Comparison of ENCODE assay signal across 22 cellular contexts in genomic region chr5:76571595-76571994, GRCh38. TPM values are rescaled to one million over a fixed set of nuclear protein-coding genes. Genes with fewer than 3 reads are reported as not detected.
A peak's percentile ranks its signal among the peaks of the same experiment; 100 is the strongest.
DNase-seq lines count a peak whose midpoint lies in the region; ATAC-seq, FAIRE-seq and TF ChIP-seq lines count a peak whose summit lies in the region.
"Had no signal": no experiment of that assay in that cellular context is flagged by ENCODE, and none has a peak within 500 bp of the region (broad histone marks: within the 10 kb centered on the region; RNA-seq: fewer than 3 reads in every experiment).

No MANE protein-coding gene starts in this region.

- no peaks in the 10 kb centered on the region for H3K36me3 Mint-ChIP-seq in osteocyte (ENCODE audit: unreplicated experiment)

- in situ Hi-C loops in GM12878 (cut with MboI): no loop called here

- no peaks in the 10 kb centered on the region for H3K9me3 Mint-ChIP-seq in osteocyte (ENCODE audit: unreplicated experiment)
- H3K9me3 Mint-ChIP-seq: dendritic cell treated with granulocyte-macrophage colony-stimulating factor and Interleukin-4, amounts not matched to agents 40 ng/mL and 50 ng/mL, for 4 days; nephron had no signal

- no peak overlapping the region for H3K4me3 ChIP-seq in GM12878
- H3K4me3 ChIP-seq: esophagus muscularis mucosa, heart right ventricle had no signal

- TF ChIP-seq EP300 in GM12878 (IDR thresholded peaks at IDR 0.05; ENCODE audit: borderline replicate concordance in 1 of 2, control insufficient read depth in 1 of 2, low read depth in 2 of 2, low read length in 2 of 2): no peak

- no peaks in the 10 kb centered on the region for H3K27me3 ChIP-seq in GM12878 (replicated peaks in 1 of 2; ENCODE audit: control insufficient read depth in 2 of 2, insufficient read depth in 2 of 2, low read length in 1 of 2)
- H3K27me3 ChIP-seq: esophagus muscularis mucosa, heart right ventricle had no signal

- POLR2A ChIA-PET in GM12878 (lab: Charles Lee): interaction anchor here (0.5 to 0.6 kb wide), 3 partner anchors 156 to 277 kb away, joined by 3 to 4 read pairs (median 3); no protein-coding TSS in a partner anchor

- H3K27ac Mint-ChIP-seq in osteocyte (ENCODE audit: unreplicated experiment): no peak overlapping the region
- H3K27ac Mint-ChIP-seq: dendritic cell treated with granulocyte-macrophage colony-stimulating factor and Interleukin-4, amounts not matched to agents 40 ng/mL and 50 ng/mL, for 4 days; nephron had no signal

- TF ChIP-seq CTCF in LNCAP (IDR thresholded peaks at IDR 0.05) (peak; percentile 39), GM12878 (IDR thresholded peaks at IDR 0.05 in 2 of 3, conservative IDR thresholded peaks at IDR 0.05 in 1 of 3; ENCODE audit: control insufficient read depth in 2 of 3, extremely low read depth in 1 of 3, insufficient read depth in 1 of 3, low read depth in 3 of 3, low read length in 3 of 3) (0 out of 6 replicates have a peak, but pooled peaks of 1 of the 3 experiments have one; percentile 6), osteocyte (IDR thresholded peaks at IDR 0.05) (peak; percentile 29)

- H3K4me2 ChIP-seq in GM12878 (ENCODE audit: control insufficient read depth, insufficient read depth): no peak overlapping the region

- H3K4me1 ChIP-seq in GM12878 (ENCODE audit: control insufficient read depth, insufficient read depth, low read length): no peaks in the 10 kb centered on the region

- SMC1A ChIA-PET in GM12878 (lab: Charles Lee; ENCODE audit: uncharacterized antibody, unreplicated experiment): interaction anchor here (0.6 to 4.4 kb wide), 9 partner anchors 9 to 169 kb away, joined by 3 to 28 read pairs (median 6); partner anchors contain the start of gene IQGAP2

- H3K36me3 ChIP-seq in GM12878 (ENCODE audit: control insufficient read depth in 2 of 2, insufficient read depth in 2 of 2, low read length in 1 of 2): no peaks in the 10 kb centered on the region; a peak in 2 of 4 replicates
- H3K36me3 ChIP-seq: esophagus muscularis mucosa, heart right ventricle had no signal

- no peaks in the 10 kb centered on the region for H3K79me2 ChIP-seq in GM12878 (ENCODE audit: control insufficient read depth, insufficient read depth, low read length)

- peak; percentile 48 for DNase-seq in SIG-M5 treated with dmso at 0.1 percent for 504 hours (lab: John Stamatoyannopoulos, UW; ENCODE audit: unreplicated experiment)
- no peak for DNase-seq in SIG-M5 (lab: John Stamatoyannopoulos, UW)
- no peak for DNase-seq in GM12878 (ENCODE audit: low read depth, low spot score)
- DNase-seq in osteocyte (ENCODE audit: extremely low spot score, unreplicated experiment): no peak
- DNase-seq in NCI-H748 (lab: John Stamatoyannopoulos, UW; ENCODE audit: unreplicated experiment): no peak
- DNase-seq in activated CD8-positive, alpha-beta memory T cell treated with anti-CD3 and anti-CD28 coated beads, Interleukin-2, amount 50 U/mL, for 4 hours: no peak
- DNase-seq: activated naive CD4-positive, alpha-beta T cell treated with Interleukin-2 at 50 U/mL for 16 hours; heart right ventricle; mesenchymal stem cell; NCI-H1105; NCI-H2171 treated with DMSO at 0.1 percent for 48 hours; SHP77; stimulated activated CD4-positive, alpha-beta T cell treated with anti-CD3 and anti-CD28 coated beads, Interleukin-15, amount 100 ng/mL, for 24 hours; stimulated activated naive CD4-positive, alpha-beta T cell treated with Interleukin-2 at 50 U/mL for 16 hours; trophoblast cell had no signal

- peaks cover 13% of the 10 kb centered on the region for H3K27me3 Mint-ChIP-seq in osteocyte (ENCODE audit: unreplicated experiment)
- H3K27me3 Mint-ChIP-seq: dendritic cell treated with granulocyte-macrophage colony-stimulating factor and Interleukin-4, amounts not matched to agents 40 ng/mL and 50 ng/mL, for 4 days had no signal

- no peak for TF ChIP-seq POLR2A in GM12878 (IDR thresholded peaks at IDR 0.05; ENCODE audit: low read depth, low read length)

- H3K9ac ChIP-seq in GM12878 (ENCODE audit: control insufficient read depth, insufficient read depth, low read length): no peak overlapping the region

- H3K9me3 ChIP-seq in GM12878 (replicated peaks; ENCODE audit: control insufficient read depth, insufficient read depth, low read length): no peaks in the 10 kb centered on the region
- H3K9me3 ChIP-seq: esophagus muscularis mucosa, heart right ventricle had no signal

- no peak overlapping the region for H2AFZ ChIP-seq in GM12878 (ENCODE audit: control insufficient read depth, low read depth, low read length)

- no peak overlapping the region for H3K27ac ChIP-seq in GM12878 (ENCODE audit: control insufficient read depth, insufficient read depth)
- H3K27ac ChIP-seq: esophagus muscularis mucosa, heart right ventricle had no signal

- FAIRE-seq in GM12878 (lab: Jason Lieb, UNC): no peak
- FAIRE-seq: A204.1, islet of Langerhans had no signal

- CTCF ChIA-PET in GM12878 (lab: Yijun Ruan, JAX): interaction anchor here (0.6 to 5.3 kb wide), 11 partner anchors 9 to 244 kb away, joined by 3 to 40 read pairs (median 3); no protein-coding TSS in a partner anchor

- TF ChIP-seq RAD21 in GM12878 (IDR thresholded peaks at IDR 0.05; ENCODE audit: insufficient read depth, low read depth, low read length): no peak

- intact Hi-C loops in GM12878 (cut with micrococcal nuclease; ENCODE audit: unreplicated experiment): no loop called here

- BruUV-seq in GM12878 (replicated peaks; lab: Mats Ljungman, UMichigan): no TSS peak

- RAD21 ChIA-PET in GM12878 (lab: Charles Lee; ENCODE audit: unreplicated experiment): interaction anchor here (1.6 to 2.0 kb wide), 2 partner anchors 10 to 166 kb away, joined by 4 to 12 read pairs; no protein-coding TSS in a partner anchor

- H3K4me3 Mint-ChIP-seq in osteocyte (ENCODE audit: unreplicated experiment): no peak overlapping the region
- H3K4me3 Mint-ChIP-seq: dendritic cell treated with granulocyte-macrophage colony-stimulating factor and Interleukin-4, amounts not matched to agents 40 ng/mL and 50 ng/mL, for 4 days; nephron had no signal

- H4K20me1 ChIP-seq in GM12878 (ENCODE audit: control insufficient read depth, insufficient read depth): no peaks in the 10 kb centered on the region

- no peaks in the 10 kb centered on the region for H3K4me1 Mint-ChIP-seq in osteocyte (ENCODE audit: unreplicated experiment)

- ATAC-seq in GM12878 (peak; percentile 36; the same call in 1 of the 3 replicates), HG02588 (IDR thresholded peaks at IDR 0.05; ENCODE audit: unreplicated experiment) (no peak)
- ATAC-seq: heart right ventricle had no signal

TF ChIP-seq in GM12878, 131 proteins besides CTCF, POLR2A, EP300 and RAD21:
- TF ChIP-seq SREBF1 (IDR thresholded peaks at IDR 0.05; ENCODE audit: low read length) (no peak), CEBPB (IDR thresholded peaks at IDR 0.05; ENCODE audit: borderline replicate concordance in 1 of 2, low read depth in 2 of 2, low read length in 2 of 2) (no peak), YY1 (IDR thresholded peaks at IDR 0.05; ENCODE audit: low read depth, low read length) (no peak), MEF2A (IDR thresholded peaks at IDR 0.05; ENCODE audit: insufficient read depth, low read depth, low read length) (peak; percentile 45; the same call in 1 of the 2 replicates), MEF2B (IDR thresholded peaks at IDR 0.05; ENCODE audit: partially characterized antibody, poor library complexity, severe bottlenecking) (peak; percentile 46), EZH2 (IDR thresholded peaks at IDR 0.05; ENCODE audit: borderline replicate concordance, control insufficient read depth, low read depth, low read length) (no peak), HSF1 (IDR thresholded peaks at IDR 0.05; ENCODE audit: low read depth, low read length) (no peak)

RNA-seq across cellular contexts. Expression of gene F2RL2, which starts 51.6 kb away (rescaled TPM):
- 0.46 TPM in 1 of 2 replicates, not detected in the other for total RNA-seq in GM12878 (2013; cell fraction: nucleolus; rRNA removed)
- not detected in 2 replicates for total RNA-seq in GM12878 (2014; rRNA removed)
- total RNA-seq in GM12878 (2014; rRNA removed; fragmentation: Illumina TruSeq; extraction: Trizol): not detected in 2 replicates
- not detected in 2 replicates for total RNA-seq in GM12878 (2021)
- polyA plus RNA-seq in GM12878 (2011; ENCODE audit: low read depth): 0.07 TPM
- 0.08 and 0.09 TPM in 2 replicates for polyA plus RNA-seq in GM12878 (2011; rRNA removed)
- polyA plus RNA-seq in GM12878 (2011; cell fraction: cytosol; rRNA removed): 0.06 TPM in 1 of 2 replicates, not detected in the other
- 0.10 TPM in 2 replicates for polyA plus RNA-seq in GM12878 (2011; cell fraction: nucleus; rRNA removed)
- polyA plus RNA-seq in GM12878 (2012): 0.07 TPM in 1 of 2 replicates, not detected in the other
- 0.04 TPM in 1 of 2 replicates, not detected in the other for polyA plus RNA-seq in GM12878 (2014; fragmentation: Illumina TruSeq; extraction: Trizol)
- polyA plus RNA-seq in GM12878 (2014; fragmentation: Nextera tagmentation; extraction: Ambion mirVana): under 1 TPM in 1 of 2 experiments, not detected in 1; 0.03 TPM
- 0.11 TPM in 1 of 2 replicates, not detected in the other for polyA plus RNA-seq in GM12878 (2014; rRNA removed)
- under 1 TPM; 0.15 to 0.24 TPM for polyA plus RNA-seq in GM12878 (2016; fragmentation: Nextera tagmentation; extraction: Ambion mirVana)
- polyA minus RNA-seq in GM12878 (2011; rRNA and poly(A)+ RNA removed): not detected in 2 replicates
- not detected in 2 replicates for polyA minus RNA-seq in GM12878 (2011; cell fraction: cytosol; rRNA and poly(A)+ RNA removed)
- polyA minus RNA-seq in GM12878 (2011; cell fraction: nucleus; rRNA and poly(A)+ RNA removed): not detected in 2 replicates
- total RNA-seq in osteocyte: 13.0 and 14.1 TPM in 2 replicates
